8 cellular contexts compared by ENCODE assay signal in the genomic region with DNA sequence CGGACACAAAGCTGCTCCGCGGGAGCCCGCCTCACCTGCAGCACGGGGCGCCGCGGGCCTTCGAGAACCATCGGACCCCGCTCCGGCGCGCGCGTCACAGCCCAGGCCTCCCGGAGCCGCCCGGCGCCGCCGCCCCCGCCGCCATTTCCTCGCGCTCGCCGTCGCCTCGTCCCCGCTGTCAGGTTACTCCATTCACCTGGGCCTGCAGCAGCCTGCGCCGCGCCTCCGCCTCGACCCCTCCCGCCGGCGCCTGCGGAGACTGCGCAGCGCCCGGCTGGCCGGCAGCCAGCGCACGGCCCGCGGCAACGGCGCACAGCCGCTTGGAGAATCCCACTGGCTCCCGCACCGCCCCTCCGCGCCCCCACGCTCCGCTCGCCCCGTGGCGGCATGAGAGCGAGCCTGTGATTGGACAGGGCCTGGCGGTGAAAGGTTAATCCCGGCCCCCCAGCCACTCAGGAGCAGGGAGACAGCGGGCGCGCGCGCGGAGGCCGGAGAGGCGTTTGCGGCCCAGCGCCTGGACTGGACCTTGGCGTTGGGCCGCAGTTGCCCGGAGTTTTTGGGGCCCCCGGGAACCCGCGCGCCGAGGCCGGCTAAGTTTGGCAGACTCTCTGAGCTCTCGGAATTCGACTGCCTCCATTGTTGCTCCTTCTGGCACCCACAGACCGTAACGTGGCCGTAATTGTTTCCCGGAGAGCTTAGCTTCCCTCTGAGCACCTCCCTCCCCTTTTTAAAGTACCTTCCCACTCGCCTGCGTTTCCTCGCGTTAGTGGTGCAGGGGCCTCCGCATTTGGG. TPM values are rescaled to one million over a fixed set of nuclear protein-coding genes. Genes with fewer than 3 reads are reported as not detected.
DNase-seq lines count a peak whose midpoint lies in the region; FAIRE-seq and TF ChIP-seq lines count a peak whose summit lies in the region.

A gene with protein sequence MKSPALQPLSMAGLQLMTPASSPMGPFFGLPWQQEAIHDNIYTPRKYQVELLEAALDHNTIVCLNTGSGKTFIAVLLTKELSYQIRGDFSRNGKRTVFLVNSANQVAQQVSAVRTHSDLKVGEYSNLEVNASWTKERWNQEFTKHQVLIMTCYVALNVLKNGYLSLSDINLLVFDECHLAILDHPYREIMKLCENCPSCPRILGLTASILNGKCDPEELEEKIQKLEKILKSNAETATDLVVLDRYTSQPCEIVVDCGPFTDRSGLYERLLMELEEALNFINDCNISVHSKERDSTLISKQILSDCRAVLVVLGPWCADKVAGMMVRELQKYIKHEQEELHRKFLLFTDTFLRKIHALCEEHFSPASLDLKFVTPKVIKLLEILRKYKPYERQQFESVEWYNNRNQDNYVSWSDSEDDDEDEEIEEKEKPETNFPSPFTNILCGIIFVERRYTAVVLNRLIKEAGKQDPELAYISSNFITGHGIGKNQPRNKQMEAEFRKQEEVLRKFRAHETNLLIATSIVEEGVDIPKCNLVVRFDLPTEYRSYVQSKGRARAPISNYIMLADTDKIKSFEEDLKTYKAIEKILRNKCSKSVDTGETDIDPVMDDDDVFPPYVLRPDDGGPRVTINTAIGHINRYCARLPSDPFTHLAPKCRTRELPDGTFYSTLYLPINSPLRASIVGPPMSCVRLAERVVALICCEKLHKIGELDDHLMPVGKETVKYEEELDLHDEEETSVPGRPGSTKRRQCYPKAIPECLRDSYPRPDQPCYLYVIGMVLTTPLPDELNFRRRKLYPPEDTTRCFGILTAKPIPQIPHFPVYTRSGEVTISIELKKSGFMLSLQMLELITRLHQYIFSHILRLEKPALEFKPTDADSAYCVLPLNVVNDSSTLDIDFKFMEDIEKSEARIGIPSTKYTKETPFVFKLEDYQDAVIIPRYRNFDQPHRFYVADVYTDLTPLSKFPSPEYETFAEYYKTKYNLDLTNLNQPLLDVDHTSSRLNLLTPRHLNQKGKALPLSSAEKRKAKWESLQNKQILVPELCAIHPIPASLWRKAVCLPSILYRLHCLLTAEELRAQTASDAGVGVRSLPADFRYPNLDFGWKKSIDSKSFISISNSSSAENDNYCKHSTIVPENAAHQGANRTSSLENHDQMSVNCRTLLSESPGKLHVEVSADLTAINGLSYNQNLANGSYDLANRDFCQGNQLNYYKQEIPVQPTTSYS (N-terminal part only) (minus strand): TSS at position 335 of the 792 bp plus-strand sequence. CDS start 24,071 bp downstream, outside the sequence.

- no peaks in the 10 kb centered on the region for H3K27me3 ChIP-seq in neutrophil

- CTCF ChIA-PET in activated naive CD4-positive, alpha-beta T cell treated with anti-CD3 and anti-CD28 coated beads for 36 hours (lab: Charles Lee): interaction anchor here (0.6 kb wide), 1 partner anchor 85 kb away, joined by 4 read pairs; no protein-coding TSS in a partner anchor

- no peak for FAIRE-seq in frontal cortex (lab: Jason Lieb, UNC)

- peaks cover 35 to 38% of the 10 kb centered on the region in 2 experiments for H3K4me1 ChIP-seq in neutrophil (ENCODE audit: control insufficient read depth in 1 of 2, insufficient read depth in 1 of 2, low read depth in 1 of 2, low read length in 1 of 2)

- peak within 1 kb of the TSS; percentile 96 for H3K27ac Mint-ChIP-seq in activated naive CD4-positive, alpha-beta T cell treated with anti-CD3 and anti-CD28 coated beads for 36 hours

- intact Hi-C loops in activated naive CD4-positive, alpha-beta T cell treated with anti-CD3 and anti-CD28 coated beads for 36 hours (cut with micrococcal nuclease): loop anchor here (1.0 to 10.0 kb wide), 6 partner anchors 35 to 1207 kb away; a partner anchor contains a TSS

- peaks cover 8% of the 10 kb centered on the region for H3K36me3 Mint-ChIP-seq in activated naive CD4-positive, alpha-beta T cell treated with anti-CD3 and anti-CD28 coated beads for 36 hours (ENCODE audit: low read depth)

- H3K9me3 ChIP-seq in neutrophil: no peaks in the 10 kb centered on the region

- no peaks in the 10 kb centered on the region for H3K27me3 Mint-ChIP-seq in activated naive CD4-positive, alpha-beta T cell treated with anti-CD3 and anti-CD28 coated beads for 36 hours (ENCODE audit: low read depth)

- no peak for TF ChIP-seq CTCF in HFF-Myc (IDR thresholded peaks at IDR 0.05; ENCODE audit: low read depth, low read length, missing control alignments)
- TF ChIP-seq CTCF in neutrophil (IDR thresholded peaks at IDR 0.05): peak; percentile 37

- peak; percentile 54 for DNase-seq in GM04503 (ENCODE audit: low read depth)
- DNase-seq in HFF-Myc (ENCODE audit: extremely low read depth, low read depth): peak; percentile 55
- peak; percentile 90 for DNase-seq in NAMALWA (ENCODE audit: low spot score)
- DNase-seq in SK-N-DZ (ENCODE audit: low spot score): peak; percentile 81
- DNase-seq in activated naive CD4-positive, alpha-beta T cell treated with anti-CD3 and anti-CD28 coated beads for 36 hours: peak; percentile 94
- DNase-seq in frontal cortex (ENCODE audit: low spot score in 2 of 2): peak; percentile 97 to 98
- DNase-seq in substantia nigra (lab: John Stamatoyannopoulos, UW): peak; percentile 77 to 99 (median 96)

- H3K4me1 Mint-ChIP-seq in activated naive CD4-positive, alpha-beta T cell treated with anti-CD3 and anti-CD28 coated beads for 36 hours (ENCODE audit: low read depth): peaks cover 36% of the 10 kb centered on the region

- peak within 1 kb of the TSS; percentile 83 for H3K4me3 ChIP-seq in HFF-Myc (replicated peaks; ENCODE audit: low read depth, low read length)
- peak within 1 kb of the TSS; percentile 89 for H3K4me3 ChIP-seq in neutrophil (ENCODE audit: low read depth in 1 of 2, low read length in 1 of 2)

- H3K9me3 Mint-ChIP-seq in activated naive CD4-positive, alpha-beta T cell treated with anti-CD3 and anti-CD28 coated beads for 36 hours: no peaks in the 10 kb centered on the region

- peak within 1 kb of the TSS; percentile 92 for H3K4me3 Mint-ChIP-seq in activated naive CD4-positive, alpha-beta T cell treated with anti-CD3 and anti-CD28 coated beads for 36 hours

- H3K27ac ChIP-seq in neutrophil (peak within 1 kb of the TSS; percentile 98), substantia nigra (ENCODE audit: low read depth, low read length, poor library complexity, severe bottlenecking) (peak within 1 kb of the TSS; percentile 91)

- H3K36me3 ChIP-seq in neutrophil: no peaks in the 10 kb centered on the region

RNA-seq across cellular contexts. Expression of the gene that starts here (rescaled TPM):
- polyA plus RNA-seq in SK-N-DZ (2014; cell fraction: cytosol; rRNA removed): 18.6 and 20.7 TPM in 2 replicates
- polyA plus RNA-seq in SK-N-DZ (2014; cell fraction: nucleus; rRNA removed): 28.1 and 68.4 TPM in 2 replicates
- total RNA-seq in activated naive CD4-positive, alpha-beta T cell treated with anti-CD3 and anti-CD28 coated beads for 36 hours: 10 to 100 TPM; 38.1 to 42.3 TPM
- total RNA-seq in frontal cortex: 226 TPM

Comparison
In these comparisons a context has a peak if more than half of its experiments do, and no peak if none do; other contexts are left out.
1. Peak in every context shown above with its lines: DNase-seq, H3K4me3 ChIP-seq and H3K27ac ChIP-seq.